23 cellular contexts compared by ENCODE assay signal in genomic region chr10:42882597-42882996, GRCh38.
"Had no signal": no experiment of that assay in that cellular context is flagged by ENCODE, and none has a peak within 500 bp of the region (broad histone marks: within the 10 kb centered on the region; RNA-seq: fewer than 3 reads in every experiment).

No MANE protein-coding gene starts in this region.

- DNase-seq: colonic mucosa; cortex of kidney; effector CD4-positive, alpha-beta T cell; effector memory CD4-positive, alpha-beta T cell; erythroblast; foreskin keratinocyte; heart right ventricle; hippocampal formation; left cardiac atrium; left lung; left ventricle myocardium superior; lower lobe of right lung; mammary epithelial cell; mesendoderm; midbrain; naive thymus-derived CD4-positive, alpha-beta T cell had no signal

- ATAC-seq: esophagus mucosa; foreskin keratinocyte; gastroesophageal sphincter; heart right ventricle; left cardiac atrium; left lung; left ventricle myocardium superior; lower lobe of right lung; naive thymus-derived CD4-positive, alpha-beta T cell had no signal

- H3K4me3 ChIP-seq: colonic mucosa, gastroesophageal sphincter, heart right ventricle, left lung, lower lobe of right lung had no signal

- H3K27ac ChIP-seq: colonic mucosa, epithelial cell of prostate, foreskin keratinocyte, gastroesophageal sphincter, heart right ventricle, left lung, lower lobe of right lung had no signal

- FAIRE-seq: endometrium, frontal cortex, islet of Langerhans, keratinocyte had no signal

- H3K27me3 ChIP-seq: colonic mucosa, foreskin keratinocyte had no signal

- H3K36me3 ChIP-seq: colonic mucosa, gastroesophageal sphincter, heart right ventricle, left lung, lower lobe of right lung had no signal

- H3K9me3 ChIP-seq: colonic mucosa, lower lobe of right lung had no signal

- H3K4me1 ChIP-seq: colonic mucosa, foreskin keratinocyte, gastroesophageal sphincter, heart right ventricle, left lung, lower lobe of right lung had no signal
